Comparison of ENCODE assay signal across 24 cellular contexts in the genomic region with DNA sequence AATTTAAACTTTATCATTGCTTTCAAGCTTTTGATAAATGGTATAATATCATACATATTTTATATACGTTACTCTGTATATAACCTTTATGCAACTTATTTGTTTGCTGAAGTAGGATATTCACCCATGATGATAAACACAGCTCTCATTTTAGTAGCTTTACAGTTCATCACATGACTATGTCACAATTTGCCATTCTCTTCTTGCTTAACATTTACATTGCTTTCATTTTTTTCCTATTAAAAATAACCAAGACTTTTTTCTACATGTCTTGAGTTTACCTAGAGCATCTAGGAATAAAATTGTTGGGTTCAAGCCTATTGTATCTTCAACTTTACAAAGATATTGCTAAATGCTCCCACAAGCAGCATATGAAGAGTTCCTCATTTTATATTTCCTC. TPM values are rescaled to one million over a fixed set of nuclear protein-coding genes. Genes with fewer than 3 reads are reported as not detected.
DNase-seq lines count a peak whose midpoint lies in the region; ATAC-seq, FAIRE-seq and TF ChIP-seq lines count a peak whose summit lies in the region.
"Had no signal": no experiment of that assay in that cellular context is flagged by ENCODE, and none has a peak within 500 bp of the region (broad histone marks: within the 10 kb centered on the region; RNA-seq: fewer than 3 reads in every experiment).

No MANE protein-coding gene starts in this region.

- H3K27ac ChIP-seq in GM23248: no peak overlapping the region; the same call in 1 of the 2 replicates
- H3K27ac ChIP-seq in keratinocyte (ENCODE audit: control insufficient read depth, insufficient read depth, low read length): peak overlapping the region; percentile 14
- H3K27ac ChIP-seq: colonic mucosa, gastrocnemius medialis, thyroid gland had no signal

- peaks cover 36% of the 10 kb centered on the region for H3K36me3 Mint-ChIP-seq in brain
- H3K36me3 Mint-ChIP-seq in activated naive CD4-positive, alpha-beta T cell treated with anti-CD3 and anti-CD28 coated beads, Interleukin-2, amount 10 ng/mL, durations not matched to agents 7 days and 5 days: peaks cover 48% of the 10 kb centered on the region
- peaks cover 21% of the 10 kb centered on the region for H3K36me3 Mint-ChIP-seq in activated T-cell treated with anti-CD3 and anti-CD28 coated beads, Interleukin-2, amount 50 U/mL, for 4 hours (ENCODE audit: insufficient read depth)

- H3K9me3 ChIP-seq in GM23248 (ENCODE audit: low read depth): no peaks in the 10 kb centered on the region
- H3K9me3 ChIP-seq in keratinocyte (ENCODE audit: control insufficient read depth, low read depth, low read length): no peaks in the 10 kb centered on the region
- H3K9me3 ChIP-seq: colonic mucosa, gastrocnemius medialis, thyroid gland had no signal

- peaks cover 74% of the 10 kb centered on the region for H3K4me1 Mint-ChIP-seq in brain
- peaks cover 47% of the 10 kb centered on the region for H3K4me1 Mint-ChIP-seq in activated naive CD4-positive, alpha-beta T cell treated with anti-CD3 and anti-CD28 coated beads, Interleukin-2, amount 10 ng/mL, durations not matched to agents 7 days and 5 days
- peaks cover 26% of the 10 kb centered on the region for H3K4me1 Mint-ChIP-seq in activated T-cell treated with anti-CD3 and anti-CD28 coated beads, Interleukin-2, amount 50 U/mL, for 4 hours (ENCODE audit: low read depth)

- H3K4me2 ChIP-seq in GM23248 (ENCODE audit: unreplicated experiment) (peak overlapping the region; percentile 18), keratinocyte (ENCODE audit: control insufficient read depth, extremely low read depth, insufficient read depth, low read depth, low read length) (no peak overlapping the region)

- DNase-seq in AG10803 (ENCODE audit: low read depth): peak; percentile 58
- peak; percentile 50 for DNase-seq in GM23248
- DNase-seq in keratinocyte (ENCODE audit: low read depth, low spot score): no peak
- DNase-seq in activated naive CD4-positive, alpha-beta T cell treated with anti-CD3 and anti-CD28 coated beads, Interleukin-2, amount 10 ng/mL, durations not matched to agents 7 days and 5 days: no peak
- DNase-seq in activated T-cell treated with anti-CD3 and anti-CD28 coated beads, Interleukin-2, amount 50 U/mL, for 4 hours: no peak
- DNase-seq in AG08396 (ENCODE audit: low spot score): no peak
- no peak for DNase-seq in iPS-NIHi7 (ENCODE audit: extremely low spot score)
- DNase-seq: activated B cell treated with CpG ODN at 0.5 μM for 24 hours; activated CD4-positive, alpha-beta memory T cell treated with anti-CD3 and anti-CD28 coated beads for 36 hours; activated naive CD4-positive, alpha-beta T cell; activated T-cell treated with anti-CD3 and anti-CD28 coated beads for 4 hours; colonic mucosa; gastrocnemius medialis; GF-D8; retina; SHP77; thyroid gland had no signal

- no peak for FAIRE-seq in keratinocyte (lab: Jason Lieb, UNC)
- FAIRE-seq: astrocyte, GM12878, H1, HepG2 had no signal

- H2AFZ ChIP-seq in GM23248 (no peak overlapping the region; the same call in 1 of the 2 replicates), keratinocyte (ENCODE audit: control insufficient read depth, low read length) (peak overlapping the region; percentile 13)

- peaks cover 12% of the 10 kb centered on the region; the same call in 1 of the 2 replicates for H3K36me3 ChIP-seq in GM23248 (ENCODE audit: low read depth)
- peaks cover 0 to 11% of the 10 kb centered on the region in 2 experiments for H3K36me3 ChIP-seq in keratinocyte (ENCODE audit: control insufficient read depth in 2 of 2, extremely low read depth in 1 of 2, insufficient read depth in 2 of 2, low read length in 2 of 2)
- H3K36me3 ChIP-seq: colonic mucosa, thyroid gland had no signal

- no peaks in the 10 kb centered on the region for H3K27me3 Mint-ChIP-seq in brain
- no peaks in the 10 kb centered on the region for H3K27me3 Mint-ChIP-seq in activated naive CD4-positive, alpha-beta T cell treated with anti-CD3 and anti-CD28 coated beads, Interleukin-2, amount 10 ng/mL, durations not matched to agents 7 days and 5 days
- no peaks in the 10 kb centered on the region for H3K27me3 Mint-ChIP-seq in activated T-cell treated with anti-CD3 and anti-CD28 coated beads, Interleukin-2, amount 50 U/mL, for 4 hours (ENCODE audit: low read depth)
- H3K27me3 Mint-ChIP-seq: activated B cell treated with CpG ODN at 0.5 μM for 24 hours; activated CD4-positive, alpha-beta memory T cell treated with anti-CD3 and anti-CD28 coated beads for 36 hours; stimulated activated memory B cell treated with anti-CD40 and anti-IgM and Interleukin-4, amounts not matched to agents 10 μg/mL and 1 μg/mL and 100 μg/mL, for 72 hours had no signal

- H3K4me3 Mint-ChIP-seq in brain: peak overlapping the region in 2 of 5 experiments; percentile 46 to 73
- H3K4me3 Mint-ChIP-seq in activated naive CD4-positive, alpha-beta T cell treated with anti-CD3 and anti-CD28 coated beads, Interleukin-2, amount 10 ng/mL, durations not matched to agents 7 days and 5 days: no peak overlapping the region
- no peak overlapping the region for H3K4me3 Mint-ChIP-seq in activated T-cell treated with anti-CD3 and anti-CD28 coated beads, Interleukin-2, amount 50 U/mL, for 4 hours
- H3K4me3 Mint-ChIP-seq: activated B cell treated with CpG ODN at 0.5 μM for 24 hours; activated CD4-positive, alpha-beta memory T cell treated with anti-CD3 and anti-CD28 coated beads for 36 hours; stimulated activated memory B cell treated with anti-CD40 and anti-IgM and Interleukin-4, amounts not matched to agents 10 μg/mL and 1 μg/mL and 100 μg/mL, for 72 hours; T-helper 2 cell treated with Interferon-gamma antibody and Interleukin-4, amounts not matched to agents 5 μg/mL and 100 μg/mL, for 36 hours had no signal

- in situ Hi-C loops in GM23248 (cut with MboI): no loop called here

- H3K9ac ChIP-seq in GM23248 (no peak overlapping the region), keratinocyte (ENCODE audit: control insufficient read depth, extremely low read depth, insufficient read depth, low read length) (no peak overlapping the region)

- no peak overlapping the region for H3K4me3 ChIP-seq in AG10803 (ENCODE audit: low read length)
- H3K4me3 ChIP-seq in GM23248: no peak overlapping the region
- H3K4me3 ChIP-seq in keratinocyte (ENCODE audit: control insufficient read depth in 2 of 3, extremely low read depth in 1 of 3, insufficient read depth in 2 of 3, low read depth in 1 of 3, low read length in 3 of 3): no peak overlapping the region
- H3K4me3 ChIP-seq: colonic mucosa, gastrocnemius medialis, GM12878, thyroid gland had no signal

- no peaks in the 10 kb centered on the region for H3K9me2 ChIP-seq in GM23248 (ENCODE audit: insufficient read depth)

- H3K27ac Mint-ChIP-seq in brain: peak overlapping the region in 4 of 5 experiments; percentile 62 to 91 (median 72)
- no peak overlapping the region for H3K27ac Mint-ChIP-seq in activated naive CD4-positive, alpha-beta T cell treated with anti-CD3 and anti-CD28 coated beads, Interleukin-2, amount 10 ng/mL, durations not matched to agents 7 days and 5 days
- H3K27ac Mint-ChIP-seq: activated B cell treated with CpG ODN at 0.5 μM for 24 hours; activated CD4-positive, alpha-beta memory T cell treated with anti-CD3 and anti-CD28 coated beads for 36 hours; stimulated activated memory B cell treated with anti-CD40 and anti-IgM and Interleukin-4, amounts not matched to agents 10 μg/mL and 1 μg/mL and 100 μg/mL, for 72 hours; T-helper 2 cell treated with Interferon-gamma antibody and Interleukin-4, amounts not matched to agents 5 μg/mL and 100 μg/mL, for 36 hours had no signal

- CTCF ChIA-PET in activated naive CD4-positive, alpha-beta T cell treated with anti-CD3 and anti-CD28 coated beads, Interleukin-2, amount 10 ng/mL, durations not matched to agents 7 days and 5 days (lab: Charles Lee): interaction anchor here (0.7 to 0.9 kb wide), 2 partner anchors 11 kb away, joined by 3 read pairs; no protein-coding TSS in a partner anchor

- dilution Hi-C loops in keratinocyte (cut with MboI; ENCODE audit: extremely low pct_ligation_motif_present, low sequenced_read_pairs): no loop called here

- H3K9me1 ChIP-seq in keratinocyte (ENCODE audit: control insufficient read depth, extremely low read depth, insufficient read depth, low read length): no peaks in the 10 kb centered on the region

- WGBS in GM23248 (ENCODE audit: low coverage in 1 of 2, low lambda C conversion rate in 2 of 2, missing lambda C conversion rate in 2 of 2), 2 experiments: 96 to 100% methylated on average over 1 of the region's 1 CpG

- no peak for TF ChIP-seq CTCF in AG10803 (conservative IDR thresholded peaks at IDR 0.05; ENCODE audit: low read length)
- TF ChIP-seq CTCF in brain (conservative IDR thresholded peaks at IDR 0.05): no peak
- TF ChIP-seq CTCF in keratinocyte (optimal IDR thresholded peaks at IDR 0.05 in 1 of 3, IDR thresholded peaks at IDR 0.05 in 1 of 3, conservative IDR thresholded peaks at IDR 0.05 in 1 of 3; ENCODE audit: extremely low read depth in 1 of 3, insufficient read depth in 2 of 3, low read length in 3 of 3): no peak

- no peak for ATAC-seq in activated T-cell treated with anti-CD3 and anti-CD28 coated beads, Interleukin-2, amount 50 U/mL, for 4 hours
- ATAC-seq: gastrocnemius medialis; GM12878; HepG2; stimulated activated memory B cell treated with anti-CD40 and anti-IgM and Interleukin-4, amounts not matched to agents 10 μg/mL and 1 μg/mL and 100 μg/mL, for 72 hours had no signal

- H4K20me1 ChIP-seq in GM23248 (ENCODE audit: insufficient read depth) (no peaks in the 10 kb centered on the region), keratinocyte (ENCODE audit: control insufficient read depth, extremely low read depth, insufficient read depth, low read length) (no peaks in the 10 kb centered on the region)

- H3F3A ChIP-seq in GM23248 (ENCODE audit: insufficient read depth): 0 out of 2 replicates have a peak, but pooled peaks cover 6% of the 10 kb centered on the region

- H3K9me3 Mint-ChIP-seq in brain: no peaks in the 10 kb centered on the region
- H3K9me3 Mint-ChIP-seq in activated naive CD4-positive, alpha-beta T cell treated with anti-CD3 and anti-CD28 coated beads, Interleukin-2, amount 10 ng/mL, durations not matched to agents 7 days and 5 days: no peaks in the 10 kb centered on the region
- H3K9me3 Mint-ChIP-seq in activated T-cell treated with anti-CD3 and anti-CD28 coated beads, Interleukin-2, amount 50 U/mL, for 4 hours: no peaks in the 10 kb centered on the region
- H3K9me3 Mint-ChIP-seq: activated B cell treated with CpG ODN at 0.5 μM for 24 hours; activated CD4-positive, alpha-beta memory T cell treated with anti-CD3 and anti-CD28 coated beads for 36 hours; stimulated activated memory B cell treated with anti-CD40 and anti-IgM and Interleukin-4, amounts not matched to agents 10 μg/mL and 1 μg/mL and 100 μg/mL, for 72 hours; T-helper 2 cell treated with Interferon-gamma antibody and Interleukin-4, amounts not matched to agents 5 μg/mL and 100 μg/mL, for 36 hours had no signal

- peaks cover 41% of the 10 kb centered on the region for H3K4me1 ChIP-seq in GM23248 (ENCODE audit: insufficient read depth)
- no peaks in the 10 kb centered on the region for H3K4me1 ChIP-seq in keratinocyte (ENCODE audit: control insufficient read depth, extremely low read depth, insufficient read depth, low read length)
- H3K4me1 ChIP-seq: colonic mucosa, thyroid gland had no signal

- H3K27me3 ChIP-seq in GM23248 (replicated peaks; ENCODE audit: insufficient read depth) (no peaks in the 10 kb centered on the region), keratinocyte (ENCODE audit: control insufficient read depth, extremely low read depth, insufficient read depth, low read length) (no peaks in the 10 kb centered on the region)
- H3K27me3 ChIP-seq: colonic mucosa, gastrocnemius medialis, thyroid gland had no signal

- H3K79me2 ChIP-seq in GM23248 (ENCODE audit: insufficient read depth) (peaks cover 92% of the 10 kb centered on the region), keratinocyte (ENCODE audit: control insufficient read depth, insufficient read depth, low read length) (peaks cover 71% of the 10 kb centered on the region)

RNA-seq across cellular contexts. Expression of a gene that starts 54.0 kb away (rescaled TPM):
- total RNA-seq in GM23248 (2014; rRNA removed; shearing (Covaris generic)): 0.97 TPM in 1 of 2 replicates, not detected in the other
- polyA plus RNA-seq in GM23248 (2016; fragmentation: Nextera tagmentation; extraction: Ambion mirVana) (0.15 and 0.30 TPM in 2 replicates), brain (ENCODE audit: insufficient read depth, low read depth, low replicate concordance) (0.63 TPM), keratinocyte (0.90 to 1.3 TPM (median 1.3 TPM) in 3 replicates)
- not detected for polyA plus RNA-seq in keratinocyte (2011; ENCODE audit: low read depth)
- 0.57 TPM in 2 replicates for polyA plus RNA-seq in keratinocyte (2011; cell fraction: cytosol; rRNA removed)
- polyA plus RNA-seq in keratinocyte (2011; cell fraction: nucleus; rRNA removed): 1.1 and 1.3 TPM in 2 replicates
- polyA plus RNA-seq in keratinocyte (2012; ENCODE audit: low replicate concordance): 0.40 and 0.44 TPM in 2 replicates
- 3.6 to 7.3 TPM in 2 of 3 replicates, not detected in the other for polyA minus RNA-seq in keratinocyte
- 2.5 TPM for polyA minus RNA-seq in keratinocyte (2011; cell fraction: cytosol; rRNA and poly(A)+ RNA removed)
- polyA minus RNA-seq in keratinocyte (2011; cell fraction: nucleus; rRNA and poly(A)+ RNA removed): 1.3 and 2.2 TPM in 2 replicates
- total RNA-seq in activated T-cell treated with anti-CD3 and anti-CD28 coated beads, Interleukin-2, amount 50 U/mL, for 4 hours: under 1 TPM; 0.18 to 0.82 (median 0.42) TPM
- total RNA-seq: activated CD4-positive, alpha-beta memory T cell treated with anti-CD3 and anti-CD28 coated beads for 36 hours had no signal

Comparison
In these comparisons a context has a peak if more than half of its experiments do, and no peak if none do; other contexts are left out.
1. DNase-seq: peak in AG10803 (single experiment) and GM23248 (single experiment); none in keratinocyte (single experiment), activated naive CD4-positive, alpha-beta T cell treated with anti-CD3 and anti-CD28 coated beads, Interleukin-2, amount 10 ng/mL, durations not matched to agents 7 days and 5 days (single experiment), activated T-cell treated with anti-CD3 and anti-CD28 coated beads, Interleukin-2, amount 50 U/mL, for 4 hours (single experiment), AG08396 (single experiment) and iPS-NIHi7 (single experiment).